ENCODE assay signal across 9 cellular contexts in genomic region chr4:153471691-153472080, GRCh38. TPM values are rescaled to one million over a fixed set of nuclear protein-coding genes. Genes with fewer than 3 reads are reported as not detected.
DNase-seq lines count a peak whose midpoint lies in the region; ATAC-seq and TF ChIP-seq lines count a peak whose summit lies in the region.
"Had no signal": no experiment of that assay in that cellular context is flagged by ENCODE, and none has a peak within 500 bp of the region (broad histone marks: within the 10 kb centered on the region; RNA-seq: fewer than 3 reads in every experiment).

No MANE protein-coding gene starts in this region.

- H3K9me3 ChIP-seq in DND-41 (ENCODE audit: insufficient read depth, low read length, severe bottlenecking) (no peaks in the 10 kb centered on the region), OCI-LY7 (ENCODE audit: low read length) (no peaks in the 10 kb centered on the region), Caco-2 (no peaks in the 10 kb centered on the region), GM23248 (ENCODE audit: low read depth) (no peaks in the 10 kb centered on the region)
- H3K9me3 ChIP-seq in effector memory CD4-positive, alpha-beta T cell (ENCODE audit: control insufficient read depth, low read length) = no peaks in the 10 kb centered on the region
- H3K9me3 ChIP-seq: lower lobe of right lung had no signal

- WGBS in GM23248 (ENCODE audit: low coverage in 1 of 2, low lambda C conversion rate in 2 of 2, missing lambda C conversion rate in 2 of 2), 2 experiments = 96% methylated on average over 5 of the region's 5 CpGs

- no peaks in the 10 kb centered on the region for H3K27me3 ChIP-seq in DND-41 (ENCODE audit: insufficient read depth, low read length, poor library complexity)
- no peaks in the 10 kb centered on the region for H3K27me3 ChIP-seq in effector memory CD4-positive, alpha-beta T cell (replicated peaks; ENCODE audit: control insufficient read depth, insufficient read depth, low read length, poor library complexity, severe bottlenecking)
- no peaks in the 10 kb centered on the region for H3K27me3 ChIP-seq in Caco-2 (replicated peaks; ENCODE audit: control insufficient read depth, insufficient read depth, low read length)
- H3K27me3 ChIP-seq in GM23248 (replicated peaks; ENCODE audit: insufficient read depth) = no peaks in the 10 kb centered on the region

- BruUV-seq in OCI-LY7 (replicated peaks; lab: Mats Ljungman, UMichigan) (no TSS peak), Caco-2 (replicated peaks; lab: Mats Ljungman, UMichigan) (no TSS peak)

- H3K4me1 Mint-ChIP-seq in Caco-2 (ENCODE audit: low read depth, unreplicated experiment) (peaks cover 10% of the 10 kb centered on the region), WTC11 (peaks cover 18% of the 10 kb centered on the region)

- peaks cover 80% of the 10 kb centered on the region for H3K4me1 ChIP-seq in DND-41 (ENCODE audit: insufficient read depth, low read length)
- peaks cover 73% of the 10 kb centered on the region for H3K4me1 ChIP-seq in OCI-LY7 (ENCODE audit: insufficient read depth, low read length, poor library complexity, severe bottlenecking)
- H3K4me1 ChIP-seq in effector memory CD4-positive, alpha-beta T cell (ENCODE audit: control insufficient read depth, insufficient read depth, low read length, poor library complexity, severe bottlenecking) = peaks cover 38% of the 10 kb centered on the region
- H3K4me1 ChIP-seq in Caco-2 = peaks cover 10% of the 10 kb centered on the region
- peaks cover 19% of the 10 kb centered on the region; the same call in 1 of the 2 replicates for H3K4me1 ChIP-seq in GM23248 (ENCODE audit: insufficient read depth)

- H3K27me3 Mint-ChIP-seq in Caco-2 (ENCODE audit: insufficient read depth, unreplicated experiment) = no peaks in the 10 kb centered on the region
- H3K27me3 Mint-ChIP-seq in WTC11 (ENCODE audit: low read depth) = no peaks in the 10 kb centered on the region

- H3K36me3 Mint-ChIP-seq in Caco-2 (ENCODE audit: insufficient read depth, unreplicated experiment) (peaks cover 35% of the 10 kb centered on the region), WTC11 (peaks cover 13% of the 10 kb centered on the region)

- POLR2A ChIA-PET in OCI-LY7 (lab: Charles Lee) (interaction anchor here (1.0 kb wide), 1 partner anchor 11 kb away, joined by 3 read pairs; no protein-coding TSS in a partner anchor), Caco-2 (lab: Charles Lee) (no interaction called here), WTC11 (lab: Charles Lee) (no interaction called here)

- H3F3A ChIP-seq in GM23248 (ENCODE audit: insufficient read depth) = peaks cover 7% of the 10 kb centered on the region; the same call in 1 of the 2 replicates

- ATAC-seq in DND-41 (ENCODE audit: insufficient read depth, low read depth) (no peak), GM21723 (IDR thresholded peaks at IDR 0.05; ENCODE audit: unreplicated experiment) (peak; percentile 23), WTC11 (no peak)

- CTCF ChIA-PET in OCI-LY7 (lab: Charles Lee; ENCODE audit: unreplicated experiment) (no interaction called here), Caco-2 (lab: Charles Lee) (no interaction called here), WTC11 (lab: Charles Lee) (no interaction called here)

- H3K4me3 ChIP-seq in DND-41 (ENCODE audit: low read depth in 1 of 2, low read length in 2 of 2) (peak overlapping the region; percentile 0 to 83; a peak in 3 of 4 replicates), OCI-LY7 (ENCODE audit: low read depth, low read length, poor library complexity, severe bottlenecking) (peak overlapping the region; percentile 87), Caco-2 (ENCODE audit: low read depth, low read length) (no peak overlapping the region), GM23248 (no peak overlapping the region)
- peak overlapping the region; percentile 36 for H3K4me3 ChIP-seq in effector memory CD4-positive, alpha-beta T cell (ENCODE audit: insufficient read depth, low read depth, low read length, poor library complexity, severe bottlenecking)
- H3K4me3 ChIP-seq: lower lobe of right lung had no signal

- H3K36me3 ChIP-seq in DND-41 (ENCODE audit: insufficient read depth, low read length) (peaks cover 98% of the 10 kb centered on the region), OCI-LY7 (ENCODE audit: insufficient read depth, low read length) (peaks cover 98% of the 10 kb centered on the region), Caco-2 (ENCODE audit: control insufficient read depth, insufficient read depth, low read length) (no peaks in the 10 kb centered on the region), GM23248 (ENCODE audit: low read depth) (0 out of 2 replicates have a peak, but pooled peaks cover 3% of the 10 kb centered on the region)
- peaks cover 22% of the 10 kb centered on the region for H3K36me3 ChIP-seq in effector memory CD4-positive, alpha-beta T cell (ENCODE audit: control insufficient read depth, insufficient read depth, low read length)

- H4K20me1 ChIP-seq in DND-41 (ENCODE audit: insufficient read depth, low read length) (peaks cover 91% of the 10 kb centered on the region), OCI-LY7 (ENCODE audit: insufficient read depth, low read length) (peaks cover 75% of the 10 kb centered on the region), GM23248 (ENCODE audit: insufficient read depth) (no peaks in the 10 kb centered on the region; the same call in 1 of the 2 replicates)

- H3K4me2 ChIP-seq in DND-41 (ENCODE audit: insufficient read depth, low read length) = peak overlapping the region; percentile 85
- peak overlapping the region; percentile 94 for H3K4me2 ChIP-seq in OCI-LY7 (ENCODE audit: low read length)
- no peak overlapping the region for H3K4me2 ChIP-seq in GM23248 (ENCODE audit: unreplicated experiment)

- no peak for TF ChIP-seq CTCF in DND-41 (IDR thresholded peaks at IDR 0.05; ENCODE audit: borderline replicate concordance, extremely low read depth, low read length, poor library complexity, severe bottlenecking)
- no peak for TF ChIP-seq CTCF in OCI-LY7 (conservative IDR thresholded peaks at IDR 0.05; ENCODE audit: low read length)
- TF ChIP-seq CTCF in Caco-2 (IDR thresholded peaks at IDR 0.05; ENCODE audit: insufficient read depth in 1 of 2, low read depth in 1 of 2, low read length in 1 of 2, severe bottlenecking in 1 of 2, unreplicated experiment in 1 of 2) = no peak
- no peak for TF ChIP-seq CTCF in WTC11 (IDR thresholded peaks at IDR 0.05)

- H3K9me2 ChIP-seq in OCI-LY7 (ENCODE audit: insufficient read depth, low read length) (no peaks in the 10 kb centered on the region), GM23248 (ENCODE audit: insufficient read depth) (no peaks in the 10 kb centered on the region)

- H3K4me3 Mint-ChIP-seq in Caco-2 (ENCODE audit: unreplicated experiment) = no peak overlapping the region
- H3K4me3 Mint-ChIP-seq in WTC11 = no peak overlapping the region

- no peak overlapping the region for H2AFZ ChIP-seq in DND-41 (ENCODE audit: low read depth, low read length)
- no peak overlapping the region for H2AFZ ChIP-seq in OCI-LY7 (ENCODE audit: low read length)
- no peak overlapping the region for H2AFZ ChIP-seq in GM23248

- H3K9ac ChIP-seq in DND-41 (ENCODE audit: low read depth, low read length) (peak overlapping the region; percentile 90), GM23248 (no peak overlapping the region)

- H3K27ac Mint-ChIP-seq in Caco-2 (ENCODE audit: unreplicated experiment) (no peak overlapping the region), WTC11 (no peak overlapping the region)

- in situ Hi-C loops in GM23248 (cut with MboI) = no loop called here

- H3K79me2 ChIP-seq in DND-41 (ENCODE audit: insufficient read depth, low read length) = peaks cover 100% of the 10 kb centered on the region
- H3K79me2 ChIP-seq in OCI-LY7 (ENCODE audit: insufficient read depth, low read depth, low read length) = peaks cover 98% of the 10 kb centered on the region
- peaks cover 44% of the 10 kb centered on the region for H3K79me2 ChIP-seq in GM23248 (ENCODE audit: insufficient read depth)

- H3K27ac ChIP-seq in DND-41 (ENCODE audit: low read length) (peak overlapping the region; percentile 89), OCI-LY7 (ENCODE audit: low read depth, low read length, poor library complexity, severe bottlenecking) (peak overlapping the region; percentile 95), GM23248 (no peak overlapping the region)
- H3K27ac ChIP-seq in effector memory CD4-positive, alpha-beta T cell (ENCODE audit: insufficient read depth, low read length, poor library complexity, severe bottlenecking) = peak overlapping the region; percentile 90
- H3K27ac ChIP-seq: lower lobe of right lung had no signal

- H3K9me3 Mint-ChIP-seq in Caco-2 (ENCODE audit: unreplicated experiment) (no peaks in the 10 kb centered on the region), WTC11 (no peaks in the 10 kb centered on the region)

- no peak for DNase-seq in DND-41
- peak; percentile 54 for DNase-seq in OCI-LY7 (ENCODE audit: low spot score)
- DNase-seq in effector memory CD4-positive, alpha-beta T cell = peak in 2 of 3 donors; percentile 32 to 42
- DNase-seq in NCI-H2107 treated with DMSO at 0.1 percent for 48 hours (lab: John Stamatoyannopoulos, UW; ENCODE audit: unreplicated experiment) = no peak
- DNase-seq in Caco-2 = no peak
- DNase-seq in GM23248 = no peak
- DNase-seq in WTC11 (ENCODE audit: low spot score) = no peak
- DNase-seq: lower lobe of right lung had no signal

- intact Hi-C loops in OCI-LY7 (cut with micrococcal nuclease; ENCODE audit: unreplicated experiment) = no loop called here
- intact Hi-C loops in Caco-2 (cut with micrococcal nuclease; ENCODE audit: unreplicated experiment) = no loop called here

TF ChIP-seq in WTC11, 78 proteins besides CTCF, POLR2A, EP300 and RAD21 (continues in another document):
- TF ChIP-seq SMAD4 (CRISPR knock-in tag; IDR thresholded peaks at IDR 0.05) = no peak
- no peak for TF ChIP-seq GABPB1 (CRISPR knock-in tag; IDR thresholded peaks at IDR 0.05)

RNA-seq across cellular contexts. Expression of gene TMEM131L, which starts 5.5 kb away (rescaled TPM):
- 98.7 and 148 TPM in 2 replicates for total RNA-seq in OCI-LY7 (2014; rRNA removed; shearing (Covaris generic))
- 133 and 169 TPM in 2 replicates for total RNA-seq in OCI-LY7 (2022)
- total RNA-seq in Caco-2 (2022) = 20.8 and 20.9 TPM in 2 replicates
- total RNA-seq in GM23248 (2014; rRNA removed; shearing (Covaris generic)) = 5.7 and 11.1 TPM in 2 replicates
- polyA plus RNA-seq in GM23248 (2016; fragmentation: Nextera tagmentation; extraction: Ambion mirVana) = 8.7 and 10.2 TPM in 2 replicates
- 18.1 to 26.7 TPM (median 19.2 TPM) in 3 replicates for total RNA-seq in WTC11 (2021)

Comparison
In these comparisons a context has a peak if more than half of its experiments do, and no peak if none do; other contexts are left out.
1. DNase-seq: peak in OCI-LY7 (single experiment) and effector memory CD4-positive, alpha-beta T cell (2 of 3); none in DND-41 (single experiment), NCI-H2107 treated with DMSO at 0.1 percent for 48 hours (single experiment), Caco-2 (0 of 2), GM23248 (single experiment) and WTC11 (single experiment).
2. H3K4me3 ChIP-seq: peak in DND-41 (2 of 2), OCI-LY7 (single experiment) and effector memory CD4-positive, alpha-beta T cell (single experiment); none in Caco-2 (single experiment) and GM23248 (single experiment).